8 cellular contexts compared by ENCODE assay signal in genomic region chr9:27573699-27574265, GRCh38. TPM values are rescaled to one million over a fixed set of nuclear protein-coding genes. Genes with fewer than 3 reads are reported as not detected.
DNase-seq lines count a peak whose midpoint lies in the region; FAIRE-seq and TF ChIP-seq lines count a peak whose summit lies in the region.

No MANE protein-coding gene starts in this region.

- no peak for TF ChIP-seq CTCF in fibroblast of villous mesenchyme (IDR thresholded peaks at IDR 0.05; ENCODE audit: insufficient read depth, low read depth, low read length)
- no peak for TF ChIP-seq CTCF in nephron progenitor cell (IDR thresholded peaks at IDR 0.05)

- peaks cover 29% of the 10 kb centered on the region for H3K4me1 Mint-ChIP-seq in nephron progenitor cell
- H3K4me1 Mint-ChIP-seq in stimulated activated naive CD8-positive, alpha-beta T cell treated with anti-CD3 and anti-CD28 coated beads, Interleukin-15, Interleukin-2, amounts not matched to agents 100 ng/mL and 50 ng/mL, for 24 hours (ENCODE audit: low read depth) = peaks cover 33% of the 10 kb centered on the region

- no peak for TF ChIP-seq POLR2A in H54 (IDR thresholded peaks at IDR 0.05; ENCODE audit: low read depth, low read length)

- H3K36me3 Mint-ChIP-seq in nephron progenitor cell (ENCODE audit: low read depth) = peaks cover 6% of the 10 kb centered on the region
- peaks cover 5% of the 10 kb centered on the region for H3K36me3 Mint-ChIP-seq in stimulated activated naive CD8-positive, alpha-beta T cell treated with anti-CD3 and anti-CD28 coated beads, Interleukin-15, Interleukin-2, amounts not matched to agents 100 ng/mL and 50 ng/mL, for 24 hours (ENCODE audit: low read depth)

- FAIRE-seq in H54 (lab: Jason Lieb, UNC) = peak; percentile 100

- peak overlapping the region; percentile 100 for H3K27ac Mint-ChIP-seq in nephron progenitor cell
- peak overlapping the region; percentile 99 for H3K27ac Mint-ChIP-seq in stimulated activated naive CD8-positive, alpha-beta T cell treated with anti-CD3 and anti-CD28 coated beads, Interleukin-15, Interleukin-2, amounts not matched to agents 100 ng/mL and 50 ng/mL, for 24 hours

- DNase-seq in EL (peak; percentile 98), H54 (ENCODE audit: insufficient read length, low spot score) (peak; percentile 86), LoVo (ENCODE audit: low spot score) (peak; percentile 96), SHP77 (lab: John Stamatoyannopoulos, UW) (peak; percentile 98 to 99), activated gamma-delta T cell treated with Interleukin-2 at 50 U/mL for 16 hours (peak; percentile 95), fibroblast of villous mesenchyme (ENCODE audit: low read depth) (peak; percentile 100), nephron progenitor cell (peak; percentile 86)

- H3K4me3 ChIP-seq in fibroblast of villous mesenchyme (ENCODE audit: low read depth, low read length) = peak overlapping the region; percentile 78

- H3K27me3 Mint-ChIP-seq in nephron progenitor cell (ENCODE audit: low read depth, poor library complexity) = peaks cover 2% of the 10 kb centered on the region
- H3K27me3 Mint-ChIP-seq in stimulated activated naive CD8-positive, alpha-beta T cell treated with anti-CD3 and anti-CD28 coated beads, Interleukin-15, Interleukin-2, amounts not matched to agents 100 ng/mL and 50 ng/mL, for 24 hours = peaks cover 3% of the 10 kb centered on the region

- peak overlapping the region; percentile 94 for H3K4me3 Mint-ChIP-seq in nephron progenitor cell
- H3K4me3 Mint-ChIP-seq in stimulated activated naive CD8-positive, alpha-beta T cell treated with anti-CD3 and anti-CD28 coated beads, Interleukin-15, Interleukin-2, amounts not matched to agents 100 ng/mL and 50 ng/mL, for 24 hours = peak overlapping the region; percentile 89

- H3K9me3 Mint-ChIP-seq in nephron progenitor cell = peaks cover 25% of the 10 kb centered on the region
- H3K9me3 Mint-ChIP-seq in stimulated activated naive CD8-positive, alpha-beta T cell treated with anti-CD3 and anti-CD28 coated beads, Interleukin-15, Interleukin-2, amounts not matched to agents 100 ng/mL and 50 ng/mL, for 24 hours = peaks cover 8% of the 10 kb centered on the region

RNA-seq across cellular contexts. Expression of gene C9orf72, which starts 0.5 kb away (rescaled TPM):
- total RNA-seq in fibroblast of villous mesenchyme = 6.1 and 7.8 TPM in 2 replicates

RNA-seq across cellular contexts. Expression of gene MOB3B, which starts 44.2 kb away (rescaled TPM):
- total RNA-seq in fibroblast of villous mesenchyme = 0.32 and 0.43 TPM in 2 replicates

RNA-seq across cellular contexts. Expression of gene IFNK, which starts 49.7 kb away (rescaled TPM):
- total RNA-seq in fibroblast of villous mesenchyme = not detected in 2 replicates

Comparison
In these comparisons a context has a peak if more than half of its experiments do, and no peak if none do; other contexts are left out.
1. Peak in every context shown above with its lines: DNase-seq and H3K4me3 ChIP-seq.